ENCODE assay signal across 9 cellular contexts in genomic region chr11:44305643-44306468, GRCh38. TPM values are rescaled to one million over a fixed set of nuclear protein-coding genes. Genes with fewer than 3 reads are reported as not detected.
A peak's percentile ranks its signal among the peaks of the same experiment; 100 is the strongest.
DNase-seq lines count a peak whose midpoint lies in the region; ATAC-seq and TF ChIP-seq lines count a peak whose summit lies in the region.
"Had no signal": no experiment of that assay in that cellular context is flagged by ENCODE, and none has a peak within 500 bp of the region (broad histone marks: within the 10 kb centered on the region; RNA-seq: fewer than 3 reads in every experiment).

No MANE protein-coding gene starts in this region.

- H3K36me3 ChIP-seq in adipocyte (ENCODE audit: control insufficient read depth, insufficient read depth, low read length, severe bottlenecking), result no peaks in the 10 kb centered on the region
- no peaks in the 10 kb centered on the region for H3K36me3 ChIP-seq in lower lobe of right lung
- H3K36me3 ChIP-seq in stomach smooth muscle (ENCODE audit: control insufficient read depth in 2 of 2, insufficient read depth in 2 of 2, low read length in 2 of 2), result no peaks in the 10 kb centered on the region
- H3K36me3 ChIP-seq in PC-9 (ENCODE audit: low read depth), result no peaks in the 10 kb centered on the region

- H3K9ac ChIP-seq in adipocyte (ENCODE audit: low read length) (no peak overlapping the region), stomach smooth muscle (ENCODE audit: low read length in 2 of 2) (peak overlapping the region in 1 of 2 donors; percentile 32)

- BruUV-seq in PC-9 (replicated peaks; lab: Mats Ljungman, UMichigan), result no TSS peak

- H3K27me3 ChIP-seq in adipocyte (replicated peaks; ENCODE audit: control insufficient read depth, insufficient read depth, low read length) (peaks cover 60% of the 10 kb centered on the region), lower lobe of right lung (ENCODE audit: low read depth) (peaks cover 96% of the 10 kb centered on the region), stomach smooth muscle (ENCODE audit: control insufficient read depth in 1 of 2, insufficient read depth in 2 of 2, low read length in 2 of 2) (peaks cover 77 to 95% of the 10 kb centered on the region in 2 donors), PC-9 (ENCODE audit: insufficient read depth, low read depth) (peaks cover 10% of the 10 kb centered on the region; the same call in 1 of the 2 replicates)

- DNase-seq in NCI-H748 (lab: John Stamatoyannopoulos, UW; ENCODE audit: unreplicated experiment), result peak; percentile 22
- no peak for DNase-seq in NCI-H748 treated with DMSO at 0.1 percent for 48 hours (lab: John Stamatoyannopoulos, UW)
- DNase-seq in adipocyte (ENCODE audit: low read depth), result peak; percentile 73
- peak; percentile 60 for DNase-seq in lower lobe of right lung
- no peak for DNase-seq in PC-9
- DNase-seq in ACHN, result no peak

- no peaks in the 10 kb centered on the region for H4K20me1 ChIP-seq in PC-9 (ENCODE audit: insufficient read depth)

- POLR2A ChIA-PET in PC-9 (lab: Charles Lee; ENCODE audit: unreplicated experiment), result no interaction called here

- H2AFZ ChIP-seq in PC-9, result no peak overlapping the region

- ATAC-seq in lower lobe of right lung (peak; percentile 14 to 67), HG02885 (IDR thresholded peaks at IDR 0.05; ENCODE audit: poor library complexity, unreplicated experiment) (no peak)

- no peak overlapping the region for H3K27ac ChIP-seq in lower lobe of right lung
- H3K27ac ChIP-seq in stomach smooth muscle (ENCODE audit: low read length), result no peak overlapping the region
- no peak overlapping the region for H3K27ac ChIP-seq in PC-9
- H3K27ac ChIP-seq: C4-2B had no signal

- CTCF ChIA-PET in PC-9 (lab: Charles Lee), result no interaction called here

- intact Hi-C loops in lower lobe of right lung (cut with DNase I), result no loop called here
- intact Hi-C loops in PC-9 (cut with micrococcal nuclease; ENCODE audit: unreplicated experiment), result no loop called here

- peaks cover 6% of the 10 kb centered on the region for H3K9me3 ChIP-seq in adipocyte (ENCODE audit: control insufficient read depth, low read length)
- no peaks in the 10 kb centered on the region for H3K9me3 ChIP-seq in lower lobe of right lung
- H3K9me3 ChIP-seq in stomach smooth muscle (ENCODE audit: control insufficient read depth in 2 of 2, low read length in 2 of 2), result no peaks in the 10 kb centered on the region
- no peaks in the 10 kb centered on the region for H3K9me3 ChIP-seq in PC-9 (ENCODE audit: insufficient read depth, low read depth)

- no peaks in the 10 kb centered on the region for H3K79me2 ChIP-seq in PC-9 (ENCODE audit: low read depth)

- H3K9me2 ChIP-seq in PC-9 (ENCODE audit: insufficient read depth), result no peaks in the 10 kb centered on the region

- H3K4me3 ChIP-seq in adipocyte (ENCODE audit: low read length) (peak overlapping the region; percentile 68), lower lobe of right lung (peak overlapping the region; percentile 75), stomach smooth muscle (ENCODE audit: low read length in 2 of 2) (peak overlapping the region; percentile 72 to 74), PC-9 (no peak overlapping the region)

- no peak overlapping the region for H3K4me2 ChIP-seq in PC-9

- in situ Hi-C loops in ACHN (cut with HindIII; ENCODE audit: low pct_ligation_motif_present, low pct_unique_long_range_greater_than_20kb, low sequenced_read_pairs), result no loop called here

- peaks cover 9% of the 10 kb centered on the region; the same call in 1 of the 2 replicates for H3F3A ChIP-seq in PC-9 (ENCODE audit: insufficient read depth, low read depth)

- TF ChIP-seq CTCF in lower lobe of right lung (IDR thresholded peaks at IDR 0.05), result no peak
- no peak for TF ChIP-seq CTCF in PC-9 (conservative IDR thresholded peaks at IDR 0.05)

- H3K4me1 ChIP-seq in adipocyte (ENCODE audit: control insufficient read depth, insufficient read depth, low read length), result peaks cover 22% of the 10 kb centered on the region
- peaks cover 32% of the 10 kb centered on the region for H3K4me1 ChIP-seq in lower lobe of right lung
- H3K4me1 ChIP-seq in stomach smooth muscle (ENCODE audit: control insufficient read depth, insufficient read depth, low read length), result peaks cover 35% of the 10 kb centered on the region
- peaks cover 18% of the 10 kb centered on the region for H3K4me1 ChIP-seq in PC-9 (replicated peaks; ENCODE audit: insufficient read depth)

RNA-seq across cellular contexts. Expression of gene ALX4, which starts 4.1 kb away (rescaled TPM):
- total RNA-seq in lower lobe of right lung (not detected), PC-9 (2021) (not detected in 2 replicates)

Comparison
In these comparisons a context has a peak if more than half of its experiments do, and no peak if none do; other contexts are left out.
1. DNase-seq: peak in NCI-H748 (single experiment), adipocyte (single experiment) and lower lobe of right lung (single experiment); none in NCI-H748 treated with DMSO at 0.1 percent for 48 hours (single experiment), PC-9 (0 of 2) and ACHN (single experiment).